ENCODE assay signal across 6 cellular contexts in the genomic region with DNA sequence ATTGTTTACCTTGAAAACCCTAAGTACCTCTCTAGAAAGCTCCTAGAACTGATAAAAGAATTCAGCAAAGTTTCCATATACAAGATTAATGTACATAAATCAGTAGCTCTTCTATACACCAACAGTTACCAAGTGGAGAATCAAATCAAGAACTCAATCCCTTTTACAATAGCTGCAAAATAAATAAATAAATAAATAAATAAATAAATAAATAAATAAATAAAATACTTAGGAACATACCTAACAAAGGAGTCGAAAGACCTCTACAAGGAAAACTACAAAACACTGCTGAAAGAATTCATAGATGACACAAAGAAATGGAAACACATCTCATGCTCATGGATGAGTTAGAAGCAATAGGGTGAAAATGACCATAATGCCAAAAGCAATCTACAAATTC.
DNase-seq lines count a peak whose midpoint lies in the region; ATAC-seq, FAIRE-seq and TF ChIP-seq lines count a peak whose summit lies in the region.
"Not testable (repeated sequence)": the region's sequence is repeated elsewhere in the genome, so short reads cannot be mapped to it uniquely, and the experiment has no call there.

No MANE protein-coding gene starts in this region.

- POLR2A ChIA-PET in A549 (lab: Yijun Ruan, JAX); HEK293 (lab: Yijun Ruan, JAX): not testable (repeated sequence)

- DNase-seq in A549 (ENCODE audit: low read depth in 1 of 2, low spot score in 1 of 2); kidney; small intestine: not testable (repeated sequence)

- TF ChIP-seq RAD21 in A549 (conservative IDR thresholded peaks at IDR 0.05 in 1 of 2, IDR thresholded peaks at IDR 0.05 in 1 of 2), result not testable (repeated sequence)

- TF ChIP-seq CTCF in A549 (IDR thresholded peaks at IDR 0.05); HEK293 (tag by site-specific recombination; IDR thresholded peaks at IDR 0.05); kidney (IDR thresholded peaks at IDR 0.05; ENCODE audit: borderline replicate concordance, extremely low read depth, insufficient read depth): not testable (repeated sequence)

- not testable (repeated sequence) for H3K4me2 ChIP-seq in A549

- not testable (repeated sequence) for ATAC-seq in A549

- not testable (repeated sequence) for TF ChIP-seq EP300 in A549 (IDR thresholded peaks at IDR 0.05)

- not testable (repeated sequence) for H3K27me3 ChIP-seq in small intestine (ENCODE audit: control insufficient read depth in 2 of 2, insufficient read depth in 2 of 2, low read length in 2 of 2)

- H3K9me3 ChIP-seq in A549; HEK293 (ENCODE audit: control insufficient read depth, insufficient read depth, low read depth, low read length); kidney (ENCODE audit: control insufficient read depth in 1 of 2, low read length in 2 of 2); small intestine (ENCODE audit: control insufficient read depth, low read depth): not testable (repeated sequence)

- intact Hi-C loops in kidney (cut with DNase I), result not testable (repeated sequence)

- WGBS in A549 (ENCODE audit: missing lambda C conversion rate), result 7% methylated on average over 1 of the region's 1 CpG
- 67 to 98% (median 77%) methylated on average over 1 of the region's 1 CpG for WGBS in small intestine, 3 donors

- FAIRE-seq in A204.1 (lab: Jason Lieb, UNC), result peak; percentile 32
- not testable (repeated sequence) for FAIRE-seq in A549 (lab: Jason Lieb, UNC)
- peak; percentile 43 for FAIRE-seq in colon (lab: Jason Lieb, UNC)
- peak; percentile 27 for FAIRE-seq in kidney (lab: Jason Lieb, UNC)
- FAIRE-seq in small intestine (lab: Jason Lieb, UNC), result peak; percentile 23

- not testable (repeated sequence) for H3K36me3 ChIP-seq in HEK293 (ENCODE audit: control insufficient read depth in 2 of 2, insufficient read depth in 1 of 2, low read length in 2 of 2); kidney (ENCODE audit: control insufficient read depth in 1 of 2, insufficient read depth in 2 of 2, low read length in 2 of 2); small intestine (ENCODE audit: control insufficient read depth in 2 of 2, insufficient read depth in 2 of 2, low read length in 2 of 2)

- CTCF ChIA-PET in A549 (lab: Yijun Ruan, JAX); HEK293 (lab: Yijun Ruan, JAX): not testable (repeated sequence)

- H3K4me3 ChIP-seq in A549; HEK293 (ENCODE audit: low read depth, low read length); kidney (ENCODE audit: low read length in 2 of 2); small intestine (ENCODE audit: low read depth in 1 of 2, low read length in 2 of 2): not testable (repeated sequence)

- not testable (repeated sequence) for H3K9ac ChIP-seq in kidney (ENCODE audit: low read length in 2 of 2)

- not testable (repeated sequence) for H3K4me1 ChIP-seq in A549; HEK293 (ENCODE audit: control insufficient read depth, insufficient read depth, low read length); kidney (ENCODE audit: control insufficient read depth in 1 of 2, insufficient read depth in 1 of 2, low read depth in 1 of 2, low read length in 2 of 2); small intestine (ENCODE audit: control insufficient read depth in 2 of 2, insufficient read depth in 1 of 2, low read depth in 1 of 2, low read length in 1 of 2)

- H3K27ac ChIP-seq in A549; HEK293 (ENCODE audit: extremely low read depth, low read depth, low read length); kidney (ENCODE audit: low read depth in 2 of 2, low read length in 2 of 2); small intestine (ENCODE audit: low read depth in 1 of 2, low read length in 1 of 2): not testable (repeated sequence)

- TF ChIP-seq POLR2A in A549 (IDR thresholded peaks at IDR 0.05; ENCODE audit: low read length), result not testable (repeated sequence)

TF ChIP-seq in A549, 52 proteins besides CTCF, POLR2A, EP300 and RAD21:
- TF ChIP-seq ZC3H11A (IDR thresholded peaks at IDR 0.05), result peak; percentile 78
TF ChIP-seq in A549: peak in this region for 1; not testable (repeated sequence) for 51.

TF ChIP-seq in HEK293, 187 proteins besides CTCF, POLR2A, EP300 and RAD21 (continues in another document):
- TF ChIP-seq, protein P1, sequence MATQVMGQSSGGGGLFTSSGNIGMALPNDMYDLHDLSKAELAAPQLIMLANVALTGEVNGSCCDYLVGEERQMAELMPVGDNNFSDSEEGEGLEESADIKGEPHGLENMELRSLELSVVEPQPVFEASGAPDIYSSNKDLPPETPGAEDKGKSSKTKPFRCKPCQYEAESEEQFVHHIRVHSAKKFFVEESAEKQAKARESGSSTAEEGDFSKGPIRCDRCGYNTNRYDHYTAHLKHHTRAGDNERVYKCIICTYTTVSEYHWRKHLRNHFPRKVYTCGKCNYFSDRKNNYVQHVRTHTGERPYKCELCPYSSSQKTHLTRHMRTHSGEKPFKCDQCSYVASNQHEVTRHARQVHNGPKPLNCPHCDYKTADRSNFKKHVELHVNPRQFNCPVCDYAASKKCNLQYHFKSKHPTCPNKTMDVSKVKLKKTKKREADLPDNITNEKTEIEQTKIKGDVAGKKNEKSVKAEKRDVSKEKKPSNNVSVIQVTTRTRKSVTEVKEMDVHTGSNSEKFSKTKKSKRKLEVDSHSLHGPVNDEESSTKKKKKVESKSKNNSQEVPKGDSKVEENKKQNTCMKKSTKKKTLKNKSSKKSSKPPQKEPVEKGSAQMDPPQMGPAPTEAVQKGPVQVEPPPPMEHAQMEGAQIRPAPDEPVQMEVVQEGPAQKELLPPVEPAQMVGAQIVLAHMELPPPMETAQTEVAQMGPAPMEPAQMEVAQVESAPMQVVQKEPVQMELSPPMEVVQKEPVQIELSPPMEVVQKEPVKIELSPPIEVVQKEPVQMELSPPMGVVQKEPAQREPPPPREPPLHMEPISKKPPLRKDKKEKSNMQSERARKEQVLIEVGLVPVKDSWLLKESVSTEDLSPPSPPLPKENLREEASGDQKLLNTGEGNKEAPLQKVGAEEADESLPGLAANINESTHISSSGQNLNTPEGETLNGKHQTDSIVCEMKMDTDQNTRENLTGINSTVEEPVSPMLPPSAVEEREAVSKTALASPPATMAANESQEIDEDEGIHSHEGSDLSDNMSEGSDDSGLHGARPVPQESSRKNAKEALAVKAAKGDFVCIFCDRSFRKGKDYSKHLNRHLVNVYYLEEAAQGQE (tag by site-specific recombination; IDR thresholded peaks at IDR 0.05), result peak; percentile 59; the same call in 1 of the 2 replicates
- TF ChIP-seq ZNF623 (tag by site-specific recombination; IDR thresholded peaks at IDR 0.05) (peak; percentile 60), ZNF501 (tag by site-specific recombination; IDR thresholded peaks at IDR 0.05) (peak; percentile 41; the same call in 1 of the 2 replicates), ZNF654 (tag by site-specific recombination; IDR thresholded peaks at IDR 0.05; ENCODE audit: low read depth) (peak; percentile 22), ZNF426 (tag by site-specific recombination; IDR thresholded peaks at IDR 0.05) (peak; percentile 85), ZNF510 (tag by site-specific recombination; IDR thresholded peaks at IDR 0.05; ENCODE audit: insufficient replicate concordance) (peak; percentile 78)
- TF ChIP-seq, protein P2, sequence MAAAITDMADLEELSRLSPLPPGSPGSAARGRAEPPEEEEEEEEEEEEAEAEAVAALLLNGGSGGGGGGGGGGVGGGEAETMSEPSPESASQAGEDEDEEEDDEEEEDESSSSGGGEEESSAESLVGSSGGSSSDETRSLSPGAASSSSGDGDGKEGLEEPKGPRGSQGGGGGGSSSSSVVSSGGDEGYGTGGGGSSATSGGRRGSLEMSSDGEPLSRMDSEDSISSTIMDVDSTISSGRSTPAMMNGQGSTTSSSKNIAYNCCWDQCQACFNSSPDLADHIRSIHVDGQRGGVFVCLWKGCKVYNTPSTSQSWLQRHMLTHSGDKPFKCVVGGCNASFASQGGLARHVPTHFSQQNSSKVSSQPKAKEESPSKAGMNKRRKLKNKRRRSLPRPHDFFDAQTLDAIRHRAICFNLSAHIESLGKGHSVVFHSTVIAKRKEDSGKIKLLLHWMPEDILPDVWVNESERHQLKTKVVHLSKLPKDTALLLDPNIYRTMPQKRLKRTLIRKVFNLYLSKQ (tag by site-specific recombination; IDR thresholded peaks at IDR 0.05; ENCODE audit: borderline replicate concordance), result 0 out of 2 replicates have a peak, but pooled peaks have one; percentile 28
